In the genomic region with DNA sequence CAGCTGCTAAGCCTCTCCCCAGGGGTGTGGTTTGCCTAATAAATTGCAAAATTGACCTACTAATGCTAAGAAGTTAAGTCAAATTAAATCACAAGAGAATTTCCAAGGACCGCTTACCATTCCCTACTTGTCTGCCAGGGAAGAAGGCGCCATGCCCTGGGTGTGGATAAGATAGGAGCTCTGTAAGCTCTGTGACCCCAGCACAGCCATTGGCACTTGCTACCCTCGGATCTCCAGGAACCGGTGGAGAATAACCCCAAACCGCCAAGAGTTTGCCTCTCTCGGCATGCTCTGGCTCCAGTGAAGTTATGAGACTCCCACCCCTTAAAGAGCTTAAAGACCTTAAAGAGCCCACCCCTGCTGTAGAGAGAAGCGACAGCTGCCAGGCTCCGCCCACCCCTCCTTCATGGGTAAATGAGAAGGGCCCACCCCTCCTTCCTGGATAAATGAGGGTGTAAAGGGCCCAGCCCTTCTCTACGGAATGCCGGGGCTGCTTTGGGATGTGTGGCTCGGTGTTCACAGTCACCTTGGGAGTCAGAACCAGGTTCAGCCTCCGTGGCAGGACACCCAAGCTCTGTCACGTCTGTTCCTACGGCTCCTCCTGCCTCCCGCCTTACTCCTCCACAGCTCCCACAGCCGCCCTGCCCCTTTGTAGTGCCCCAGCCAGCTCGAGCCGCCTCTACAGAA, we compare ENCODE assay signal across 1 cellular context.
TF ChIP-seq lines count a peak whose summit lies in the region.

No MANE protein-coding gene starts in this region.

TF ChIP-seq in GM23338, 12 proteins besides CTCF, POLR2A, EP300 and RAD21:
- TF ChIP-seq, protein P1, sequence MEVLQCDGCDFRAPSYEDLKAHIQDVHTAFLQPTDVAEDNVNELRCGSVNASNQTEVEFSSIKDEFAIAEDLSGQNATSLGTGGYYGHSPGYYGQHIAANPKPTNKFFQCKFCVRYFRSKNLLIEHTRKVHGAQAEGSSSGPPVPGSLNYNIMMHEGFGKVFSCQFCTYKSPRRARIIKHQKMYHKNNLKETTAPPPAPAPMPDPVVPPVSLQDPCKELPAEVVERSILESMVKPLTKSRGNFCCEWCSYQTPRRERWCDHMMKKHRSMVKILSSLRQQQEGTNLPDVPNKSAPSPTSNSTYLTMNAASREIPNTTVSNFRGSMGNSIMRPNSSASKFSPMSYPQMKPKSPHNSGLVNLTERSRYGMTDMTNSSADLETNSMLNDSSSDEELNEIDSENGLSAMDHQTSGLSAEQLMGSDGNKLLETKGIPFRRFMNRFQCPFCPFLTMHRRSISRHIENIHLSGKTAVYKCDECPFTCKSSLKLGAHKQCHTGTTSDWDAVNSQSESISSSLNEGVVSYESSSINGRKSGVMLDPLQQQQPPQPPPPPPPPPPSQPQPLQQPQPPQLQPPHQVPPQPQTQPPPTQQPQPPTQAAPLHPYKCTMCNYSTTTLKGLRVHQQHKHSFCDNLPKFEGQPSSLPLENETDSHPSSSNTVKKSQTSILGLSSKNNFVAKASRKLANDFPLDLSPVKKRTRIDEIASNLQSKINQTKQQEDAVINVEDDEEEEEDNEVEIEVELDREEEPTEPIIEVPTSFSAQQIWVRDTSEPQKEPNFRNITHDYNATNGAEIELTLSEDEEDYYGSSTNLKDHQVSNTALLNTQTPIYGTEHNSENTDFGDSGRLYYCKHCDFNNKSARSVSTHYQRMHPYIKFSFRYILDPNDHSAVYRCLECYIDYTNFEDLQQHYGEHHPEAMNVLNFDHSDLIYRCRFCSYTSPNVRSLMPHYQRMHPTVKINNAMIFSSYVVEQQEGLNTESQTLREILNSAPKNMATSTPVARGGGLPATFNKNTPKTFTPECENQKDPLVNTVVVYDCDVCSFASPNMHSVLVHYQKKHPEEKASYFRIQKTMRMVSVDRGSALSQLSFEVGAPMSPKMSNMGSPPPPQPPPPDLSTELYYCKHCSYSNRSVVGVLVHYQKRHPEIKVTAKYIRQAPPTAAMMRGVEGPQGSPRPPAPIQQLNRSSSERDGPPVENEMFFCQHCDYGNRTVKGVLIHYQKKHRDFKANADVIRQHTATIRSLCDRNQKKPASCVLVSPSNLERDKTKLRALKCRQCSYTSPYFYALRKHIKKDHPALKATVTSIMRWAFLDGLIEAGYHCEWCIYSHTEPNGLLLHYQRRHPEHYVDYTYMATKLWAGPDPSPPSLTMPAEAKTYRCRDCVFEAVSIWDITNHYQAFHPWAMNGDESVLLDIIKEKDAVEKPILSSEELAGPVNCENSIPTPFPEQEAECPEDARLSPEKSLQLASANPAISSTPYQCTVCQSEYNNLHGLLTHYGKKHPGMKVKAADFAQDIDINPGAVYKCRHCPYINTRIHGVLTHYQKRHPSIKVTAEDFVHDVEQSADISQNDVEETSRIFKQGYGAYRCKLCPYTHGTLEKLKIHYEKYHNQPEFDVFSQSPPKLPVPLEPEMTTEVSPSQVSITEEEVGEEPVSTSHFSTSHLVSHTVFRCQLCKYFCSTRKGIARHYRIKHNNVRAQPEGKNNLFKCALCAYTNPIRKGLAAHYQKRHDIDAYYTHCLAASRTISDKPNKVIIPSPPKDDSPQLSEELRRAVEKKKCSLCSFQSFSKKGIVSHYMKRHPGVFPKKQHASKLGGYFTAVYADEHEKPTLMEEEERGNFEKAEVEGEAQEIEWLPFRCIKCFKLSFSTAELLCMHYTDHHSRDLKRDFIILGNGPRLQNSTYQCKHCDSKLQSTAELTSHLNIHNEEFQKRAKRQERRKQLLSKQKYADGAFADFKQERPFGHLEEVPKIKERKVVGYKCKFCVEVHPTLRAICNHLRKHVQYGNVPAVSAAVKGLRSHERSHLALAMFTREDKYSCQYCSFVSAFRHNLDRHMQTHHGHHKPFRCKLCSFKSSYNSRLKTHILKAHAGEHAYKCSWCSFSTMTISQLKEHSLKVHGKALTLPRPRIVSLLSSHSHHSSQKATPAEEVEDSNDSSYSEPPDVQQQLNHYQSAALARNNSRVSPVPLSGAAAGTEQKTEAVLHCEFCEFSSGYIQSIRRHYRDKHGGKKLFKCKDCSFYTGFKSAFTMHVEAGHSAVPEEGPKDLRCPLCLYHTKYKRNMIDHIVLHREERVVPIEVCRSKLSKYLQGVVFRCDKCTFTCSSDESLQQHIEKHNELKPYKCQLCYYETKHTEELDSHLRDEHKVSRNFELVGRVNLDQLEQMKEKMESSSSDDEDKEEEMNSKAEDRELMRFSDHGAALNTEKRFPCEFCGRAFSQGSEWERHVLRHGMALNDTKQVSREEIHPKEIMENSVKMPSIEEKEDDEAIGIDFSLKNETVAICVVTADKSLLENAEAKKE (CRISPR knock-in tag; IDR thresholded peaks at IDR 0.05) = no peak
- TF ChIP-seq STAT1 (IDR thresholded peaks at IDR 0.05; ENCODE audit: unreplicated experiment) (no peak), ETS1 (IDR thresholded peaks at IDR 0.05) (no peak), EZH2 (IDR thresholded peaks at IDR 0.05; ENCODE audit: low read depth, unreplicated experiment) (no peak), EZH2phosphoT487 (IDR thresholded peaks at IDR 0.05; ENCODE audit: unreplicated experiment) (no peak), JUNB (IDR thresholded peaks at IDR 0.05; ENCODE audit: unreplicated experiment) (no peak), NANOG (IDR thresholded peaks at IDR 0.05; ENCODE audit: borderline replicate concordance) (no peak), ZNF331 (CRISPR knock-in tag; IDR thresholded peaks at IDR 0.05; ENCODE audit: low read depth) (no peak)
TF ChIP-seq in GM23338: peak in this region for 0.
